Comparison of ENCODE assay signal across 2 cellular contexts in genomic region chr5:131488463-131488862, GRCh38.
TF ChIP-seq lines count a peak whose summit lies in the region.

No MANE protein-coding gene starts in this region.

TF ChIP-seq in SK-N-SH, 30 proteins besides CTCF, POLR2A, EP300 and RAD21 (continued from another document):
- TF ChIP-seq ZBTB33 (IDR thresholded peaks at IDR 0.05; ENCODE audit: borderline replicate concordance, low read depth) (no peak), RFX5 (IDR thresholded peaks at IDR 0.05; ENCODE audit: low read length) (no peak), SMC3 (IDR thresholded peaks at IDR 0.05; ENCODE audit: low read depth, low read length) (no peak)

TF ChIP-seq in SK-N-SH treated with all-trans-retinoic acid at 6 μM for 48 hours, 23 proteins besides CTCF, POLR2A, EP300 and RAD21 (continued from another document):
- TF ChIP-seq CSRNP3 (CRISPR knock-in tag; IDR thresholded peaks at IDR 0.05): no peak
- no peak for TF ChIP-seq PPARA (CRISPR knock-in tag; IDR thresholded peaks at IDR 0.05; ENCODE audit: borderline replicate concordance)
- TF ChIP-seq TCF4 (CRISPR knock-in tag; IDR thresholded peaks at IDR 0.05; ENCODE audit: borderline replicate concordance): no peak
- TF ChIP-seq CREB5 (CRISPR knock-in tag; IDR thresholded peaks at IDR 0.05; ENCODE audit: low read depth): no peak
